Comparison of ENCODE assay signal across 15 cellular contexts in genomic region chr22:22883090-22883727, GRCh38. TPM values are rescaled to one million over a fixed set of nuclear protein-coding genes. Genes with fewer than 3 reads are reported as not detected.
DNase-seq lines count a peak whose midpoint lies in the region; ATAC-seq, FAIRE-seq and TF ChIP-seq lines count a peak whose summit lies in the region.
"Had no signal": no experiment of that assay in that cellular context is flagged by ENCODE, and none has a peak within 500 bp of the region (broad histone marks: within the 10 kb centered on the region; RNA-seq: fewer than 3 reads in every experiment).

No MANE protein-coding gene starts in this region.

- H3K36me3 ChIP-seq in BLaER1 = no peaks in the 10 kb centered on the region
- H3K36me3 ChIP-seq: MG63 had no signal

- intact Hi-C loops in activated B cell treated with CpG ODN at 0.5 μM for 24 hours (cut with micrococcal nuclease) = loop anchor here (5.0 kb wide), 1 partner anchor 461 kb away; no protein-coding TSS in a partner anchor

- no peaks in the 10 kb centered on the region for H3K9me3 Mint-ChIP-seq in activated B cell treated with CpG ODN at 0.5 μM for 24 hours
- H3K9me3 Mint-ChIP-seq in naive B cell = no peaks in the 10 kb centered on the region
- H3K9me3 Mint-ChIP-seq in T-cell = no peaks in the 10 kb centered on the region
- H3K9me3 Mint-ChIP-seq: CD4-positive, alpha-beta memory T cell had no signal

- H3K27me3 Mint-ChIP-seq in activated B cell treated with CpG ODN at 0.5 μM for 24 hours (no peaks in the 10 kb centered on the region), naive B cell (no peaks in the 10 kb centered on the region), T-cell (peaks cover 0 to 3% of the 10 kb centered on the region in 2 donors)

- H3K4me1 Mint-ChIP-seq in activated B cell treated with CpG ODN at 0.5 μM for 24 hours (peaks cover 88% of the 10 kb centered on the region), naive B cell (peaks cover 75 to 90% (median 87%) of the 10 kb centered on the region in 3 donors), T-cell (peaks cover 0 to 8% (median 4%) of the 10 kb centered on the region in 3 donors)

- peak overlapping the region; percentile 95 for H3K4me2 ChIP-seq in BLaER1

- no peaks in the 10 kb centered on the region for H3K9me3 ChIP-seq in BLaER1
- H3K9me3 ChIP-seq: MG63 had no signal

- H4K20me1 ChIP-seq in BLaER1 = no peaks in the 10 kb centered on the region

- H3K27ac ChIP-seq in BLaER1 = peak overlapping the region; percentile 83; the same call in 1 of the 2 replicates

- no peak overlapping the region for H3K4me3 ChIP-seq in BLaER1
- H3K4me3 ChIP-seq: MG63 had no signal

- DNase-seq in GM12891 (ENCODE audit: insufficient read length, low spot score) (no peak), activated B cell treated with CpG ODN at 0.5 μM for 24 hours (no peak), naive B cell (no peak), foreskin melanocyte (no peak), SHP77 (lab: John Stamatoyannopoulos, UW) (no peak), T-cell (no peak)
- DNase-seq: DMS79, NCI-H2081 treated with DMSO at 0.1 percent for 48 hours had no signal

- H3K27me3 ChIP-seq in BLaER1 = no peaks in the 10 kb centered on the region

- peaks cover 96% of the 10 kb centered on the region for H3K4me1 ChIP-seq in BLaER1

- no peak for TF ChIP-seq POLR2A in GM12891 (IDR thresholded peaks at IDR 0.05; ENCODE audit: low read depth, low read length)

- TF ChIP-seq CTCF in activated B cell treated with CpG ODN at 0.5 μM for 24 hours (IDR thresholded peaks at IDR 0.05) = no peak

- POLR2A ChIA-PET in activated B cell treated with CpG ODN at 0.5 μM for 24 hours (lab: Charles Lee) = interaction anchor here (0.9 to 11.1 kb wide), 13 partner anchors 11 to 254 kb away, joined by 3 to 701 read pairs (median 21); no protein-coding TSS in a partner anchor
- POLR2A ChIA-PET in T-cell (lab: Charles Lee) = interaction anchor here in 1 of 2 donors (0.6 kb wide), 1 partner anchor 75 kb away, joined by 7 read pairs; no protein-coding TSS in a partner anchor

- no peak overlapping the region for H3K9ac ChIP-seq in BLaER1

- ATAC-seq in activated B cell treated with CpG ODN at 0.5 μM for 24 hours (ENCODE audit: low read depth) = no peak
- no peak for ATAC-seq in naive B cell (ENCODE audit: low read depth in 2 of 2)
- ATAC-seq in T-cell (replicated peaks in 1 of 4) = no peak

- CTCF ChIA-PET in activated B cell treated with CpG ODN at 0.5 μM for 24 hours (lab: Charles Lee) (interaction anchor here (0.8 to 11.1 kb wide), 33 partner anchors 7 to 676 kb away, joined by 3 to 365 read pairs (median 7); no protein-coding TSS in a partner anchor), T-cell (lab: Charles Lee) (interaction anchor here (0.6 to 3.2 kb wide), 31 partner anchors 10 to 925 kb away, joined by 3 to 50 read pairs (median 4); no protein-coding TSS in a partner anchor)

- peaks cover 2% of the 10 kb centered on the region for H3K36me3 Mint-ChIP-seq in activated B cell treated with CpG ODN at 0.5 μM for 24 hours (ENCODE audit: low read depth)
- no peaks in the 10 kb centered on the region for H3K36me3 Mint-ChIP-seq in naive B cell
- H3K36me3 Mint-ChIP-seq in T-cell = no peaks in the 10 kb centered on the region
- H3K36me3 Mint-ChIP-seq: CD4-positive, alpha-beta memory T cell had no signal

- H3K27ac Mint-ChIP-seq in activated B cell treated with CpG ODN at 0.5 μM for 24 hours (peak overlapping the region; percentile 31), naive B cell (peak overlapping the region; percentile 30 to 99 (median 98)), T-cell (no peak overlapping the region)

- FAIRE-seq in GM12891 (lab: Jason Lieb, UNC) = peak; percentile 72
- FAIRE-seq: H1, HepG2 had no signal

- H3K4me3 Mint-ChIP-seq in activated B cell treated with CpG ODN at 0.5 μM for 24 hours (no peak overlapping the region), naive B cell (peak overlapping the region; percentile 31 to 100 (median 70)), T-cell (no peak overlapping the region)
- H3K4me3 Mint-ChIP-seq: CD4-positive, alpha-beta memory T cell had no signal

TF ChIP-seq in GM12891, 5 proteins besides CTCF, POLR2A, EP300 and RAD21:
- TF ChIP-seq POLR2AphosphoS5 (IDR thresholded peaks at IDR 0.05; ENCODE audit: low read depth, low read length) (no peak), SPI1 (IDR thresholded peaks at IDR 0.05; ENCODE audit: low read depth, low read length) (no peak), TAF1 (IDR thresholded peaks at IDR 0.05; ENCODE audit: low read depth, low read length) (no peak), POU2F2 (IDR thresholded peaks at IDR 0.05; ENCODE audit: low read depth, low read length) (no peak), PAX5 (IDR thresholded peaks at IDR 0.05; ENCODE audit: insufficient read depth, low read length, severe bottlenecking) (no peak)
TF ChIP-seq in GM12891: peak in this region for 0.

RNA-seq across cellular contexts. Expression of gene IGLL5, which starts 4.4 kb away (rescaled TPM):
- polyA plus RNA-seq in GM12891 (2012; ENCODE audit: low read depth, missing spikeins) = 28.1 TPM
- total RNA-seq in activated B cell treated with CpG ODN at 0.5 μM for 24 hours (189 and 195 TPM in 2 replicates), T-cell (1 to 10 TPM in 3 of 5 donors, under 1 TPM in 2; 0.35 to 2.9 (median 2.1) TPM)
- polyA plus RNA-seq in naive B cell (ENCODE audit: low read depth in 6 of 6) = 100 to 1,000 TPM; 233 to 640 (median 475) TPM
- total RNA-seq: Calu3; CD4-positive, alpha-beta memory T cell; H1; HepG2; RPMI7951 had no signal
- polyA plus RNA-seq: H1, HepG2 had no signal

Comparison
In these comparisons a context has a peak if more than half of its experiments do, and no peak if none do; other contexts are left out.
1. H3K27ac Mint-ChIP-seq: peak in activated B cell treated with CpG ODN at 0.5 μM for 24 hours (single experiment) and naive B cell (6 of 6); none in T-cell (0 of 2).
2. H3K4me3 Mint-ChIP-seq: peak in naive B cell (8 of 8); none in activated B cell treated with CpG ODN at 0.5 μM for 24 hours (single experiment) and T-cell (0 of 3).
3. RNA of gene IGLL5, which starts 4.4 kb away (total RNA-seq): 189 to 195 TPM in activated B cell treated with CpG ODN at 0.5 μM for 24 hours; 0.35 to 2.9 TPM in T-cell; every median in the first group is over 10 times any median in the second.